In genomic region chr2:46066591-46066990, GRCh38 we compare ENCODE assay signal across 19 cellular contexts.
DNase-seq lines count a peak whose midpoint lies in the region; ATAC-seq lines count a peak whose summit lies in the region.
"Had no signal": no experiment of that assay in that cellular context is flagged by ENCODE, and none has a peak within 500 bp of the region (broad histone marks: within the 10 kb centered on the region; RNA-seq: fewer than 3 reads in every experiment).

No MANE protein-coding gene starts in this region.

- no peak overlapping the region for H3K4me3 Mint-ChIP-seq in activated T-helper 17 cell treated with anti-CD3 and anti-CD28 coated beads, Interleukin-2, amount 50 U/mL, for 72 hours
- H3K4me3 Mint-ChIP-seq in activated T-helper 1 cell treated with anti-CD3 and anti-CD28 coated beads, Interleukin-12 subunit alpha, Interleukin-12 subunit beta, Interleukin-2, Interleukin-4 antibody, amounts not matched to agents 30 ng/mL and 10 ng/mL and 1 ng/mL, durations not matched to agents 14 hours and 24 hours and 36 hours: no peak overlapping the region
- H3K4me3 Mint-ChIP-seq: activated CD8-positive, alpha-beta T cell treated with anti-CD3 and anti-CD28 coated beads for 36 hours; activated T-cell treated with anti-CD3 and anti-CD28 coated beads, Interleukin-2, amount 50 U/mL, for 4 hours; CD8-positive, alpha-beta memory T cell; naive B cell had no signal

- ATAC-seq in activated T-helper 17 cell treated with anti-CD3 and anti-CD28 coated beads, Interleukin-2, amount 50 U/mL, for 72 hours (replicated peaks): peak; percentile 19
- ATAC-seq in HG02610 (IDR thresholded peaks at IDR 0.05; ENCODE audit: unreplicated experiment) (no peak), HG03196 (IDR thresholded peaks at IDR 0.05; ENCODE audit: unreplicated experiment) (no peak)
- ATAC-seq: activated CD8-positive, alpha-beta T cell treated with anti-CD3 and anti-CD28 coated beads for 36 hours; activated naive CD4-positive, alpha-beta T cell treated with anti-CD3 and anti-CD28 coated beads, Interleukin-2, amount 50 U/mL, for 72 hours; activated T-cell treated with anti-CD3 and anti-CD28 coated beads, Interleukin-2, amount 50 U/mL, for 4 hours; body of pancreas had no signal

- H3K9me3 Mint-ChIP-seq in activated T-helper 17 cell treated with anti-CD3 and anti-CD28 coated beads, Interleukin-2, amount 50 U/mL, for 72 hours: no peaks in the 10 kb centered on the region
- H3K9me3 Mint-ChIP-seq in activated T-helper 1 cell treated with anti-CD3 and anti-CD28 coated beads, Interleukin-12 subunit alpha, Interleukin-12 subunit beta, Interleukin-2, Interleukin-4 antibody, amounts not matched to agents 30 ng/mL and 10 ng/mL and 1 ng/mL, durations not matched to agents 14 hours and 24 hours and 36 hours: no peaks in the 10 kb centered on the region
- H3K9me3 Mint-ChIP-seq: activated CD8-positive, alpha-beta T cell treated with anti-CD3 and anti-CD28 coated beads for 36 hours; activated naive CD4-positive, alpha-beta T cell treated with anti-CD3 and anti-CD28 coated beads, Interleukin-2, amount 50 U/mL, for 72 hours; activated T-cell treated with anti-CD3 and anti-CD28 coated beads, Interleukin-2, amount 50 U/mL, for 4 hours; CD8-positive, alpha-beta memory T cell; naive B cell had no signal

- H3K36me3 Mint-ChIP-seq in activated T-helper 17 cell treated with anti-CD3 and anti-CD28 coated beads, Interleukin-2, amount 50 U/mL, for 72 hours (ENCODE audit: low read depth): no peaks in the 10 kb centered on the region
- H3K36me3 Mint-ChIP-seq in activated T-helper 1 cell treated with anti-CD3 and anti-CD28 coated beads, Interleukin-12 subunit alpha, Interleukin-12 subunit beta, Interleukin-2, Interleukin-4 antibody, amounts not matched to agents 30 ng/mL and 10 ng/mL and 1 ng/mL, durations not matched to agents 14 hours and 24 hours and 36 hours (ENCODE audit: low read depth): peaks cover 3% of the 10 kb centered on the region
- H3K36me3 Mint-ChIP-seq: activated naive CD4-positive, alpha-beta T cell treated with anti-CD3 and anti-CD28 coated beads, Interleukin-2, amount 50 U/mL, for 72 hours; CD8-positive, alpha-beta memory T cell had no signal

- peaks cover 11% of the 10 kb centered on the region for H3K4me1 Mint-ChIP-seq in activated T-helper 17 cell treated with anti-CD3 and anti-CD28 coated beads, Interleukin-2, amount 50 U/mL, for 72 hours
- H3K4me1 Mint-ChIP-seq in activated T-helper 1 cell treated with anti-CD3 and anti-CD28 coated beads, Interleukin-12 subunit alpha, Interleukin-12 subunit beta, Interleukin-2, Interleukin-4 antibody, amounts not matched to agents 30 ng/mL and 10 ng/mL and 1 ng/mL, durations not matched to agents 14 hours and 24 hours and 36 hours (ENCODE audit: low read depth): peaks cover 22% of the 10 kb centered on the region

- no peaks in the 10 kb centered on the region for H3K27me3 Mint-ChIP-seq in activated T-helper 17 cell treated with anti-CD3 and anti-CD28 coated beads, Interleukin-2, amount 50 U/mL, for 72 hours
- H3K27me3 Mint-ChIP-seq in activated T-helper 1 cell treated with anti-CD3 and anti-CD28 coated beads, Interleukin-12 subunit alpha, Interleukin-12 subunit beta, Interleukin-2, Interleukin-4 antibody, amounts not matched to agents 30 ng/mL and 10 ng/mL and 1 ng/mL, durations not matched to agents 14 hours and 24 hours and 36 hours (ENCODE audit: insufficient read depth): no peaks in the 10 kb centered on the region
- H3K27me3 Mint-ChIP-seq: activated CD8-positive, alpha-beta T cell treated with anti-CD3 and anti-CD28 coated beads for 36 hours; naive B cell had no signal

- DNase-seq in A172 (ENCODE audit: low spot score): peak; percentile 29
- peak; percentile 83 for DNase-seq in EH (ENCODE audit: low read depth)
- DNase-seq in iris pigment epithelial cell (ENCODE audit: low read depth): peak; percentile 91
- no peak for DNase-seq in activated T-helper 1 cell treated with anti-CD3 and anti-CD28 coated beads, Interleukin-12 subunit alpha, Interleukin-12 subunit beta, Interleukin-2, Interleukin-4 antibody, amounts not matched to agents 30 ng/mL and 10 ng/mL and 1 ng/mL, durations not matched to agents 14 hours and 24 hours and 36 hours (ENCODE audit: low spot score)
- DNase-seq: activated CD8-positive, alpha-beta T cell treated with anti-CD3 and anti-CD28 coated beads for 36 hours; activated T-cell treated with anti-CD3 and anti-CD28 coated beads, Interleukin-2, amount 50 U/mL, for 4 hours; body of pancreas; CD8-positive, alpha-beta memory T cell; cortex of kidney; mammary epithelial cell; naive B cell; NCI-H187; OCI-M1; retina; testis had no signal

- intact Hi-C loops in activated T-helper 1 cell treated with anti-CD3 and anti-CD28 coated beads, Interleukin-12 subunit alpha, Interleukin-12 subunit beta, Interleukin-2, Interleukin-4 antibody, amounts not matched to agents 30 ng/mL and 10 ng/mL and 1 ng/mL, durations not matched to agents 14 hours and 24 hours and 36 hours (cut with micrococcal nuclease): no loop called here

- H3K27ac Mint-ChIP-seq in activated T-helper 17 cell treated with anti-CD3 and anti-CD28 coated beads, Interleukin-2, amount 50 U/mL, for 72 hours: no peak overlapping the region
- H3K27ac Mint-ChIP-seq in activated T-helper 1 cell treated with anti-CD3 and anti-CD28 coated beads, Interleukin-12 subunit alpha, Interleukin-12 subunit beta, Interleukin-2, Interleukin-4 antibody, amounts not matched to agents 30 ng/mL and 10 ng/mL and 1 ng/mL, durations not matched to agents 14 hours and 24 hours and 36 hours: no peak overlapping the region
- H3K27ac Mint-ChIP-seq: activated CD8-positive, alpha-beta T cell treated with anti-CD3 and anti-CD28 coated beads for 36 hours; activated naive CD4-positive, alpha-beta T cell treated with anti-CD3 and anti-CD28 coated beads, Interleukin-2, amount 50 U/mL, for 72 hours had no signal
